In the genomic region with DNA sequence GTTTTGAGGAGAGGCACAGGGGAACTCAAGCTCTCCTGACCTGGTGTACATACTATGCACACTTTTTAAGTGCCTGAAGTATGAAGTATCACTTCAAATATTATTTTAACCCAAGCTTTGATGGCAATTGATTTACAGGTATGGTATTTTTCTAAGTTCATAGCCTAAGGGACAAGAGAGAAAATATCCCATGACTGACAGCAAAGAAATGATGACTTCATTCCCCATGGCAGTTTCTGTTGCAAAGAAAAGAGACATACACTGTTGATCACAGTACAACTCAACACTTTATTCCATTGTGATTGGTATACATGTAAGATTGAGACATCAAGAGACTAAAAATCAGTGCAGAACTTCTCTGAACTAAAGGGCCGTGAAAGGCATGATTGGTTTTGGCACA, we compare ENCODE assay signal across 19 cellular contexts. TPM values are rescaled to one million over a fixed set of nuclear protein-coding genes. Genes with fewer than 3 reads are reported as not detected.
A peak's percentile ranks its signal among the peaks of the same experiment; 100 is the strongest.
DNase-seq lines count a peak whose midpoint lies in the region; ATAC-seq and TF ChIP-seq lines count a peak whose summit lies in the region.
"Had no signal": no experiment of that assay in that cellular context is flagged by ENCODE, and none has a peak within 500 bp of the region (broad histone marks: within the 10 kb centered on the region; RNA-seq: fewer than 3 reads in every experiment).

No MANE protein-coding gene starts in this region.

- no peak overlapping the region for H3K18ac ChIP-seq in trophoblast cell (ENCODE audit: low read length)

- H3K79me2 ChIP-seq in GM23248 (ENCODE audit: insufficient read depth) (peaks cover 50% of the 10 kb centered on the region), trophoblast cell (ENCODE audit: control insufficient read depth, insufficient read depth, low read length, poor library complexity) (no peaks in the 10 kb centered on the region)

- H3K27ac ChIP-seq in GM23248 (peak overlapping the region; percentile 99), RWPE2 (ENCODE audit: poor library complexity, severe bottlenecking) (peak overlapping the region; percentile 97), epithelial cell of prostate (peak overlapping the region; percentile 7), trophoblast cell (ENCODE audit: low read depth, low read length) (no peak overlapping the region), WERI-Rb-1 (no peak overlapping the region)
- H3K27ac ChIP-seq: BLaER1 treated with 17β-estradiol and CSF1 and Interleukin-3, amounts not matched to agents 10 nM and 100 nM had no signal

- WGBS in GM23248 (ENCODE audit: low coverage in 1 of 2, low lambda C conversion rate in 2 of 2, missing lambda C conversion rate in 2 of 2), 2 experiments = 64 to 67% methylated on average over 1 of the region's 1 CpG
- no CpG with 5 or more reads among the region's 1 CpG for WGBS in trophoblast cell (ENCODE audit: extremely low coverage, insufficient coverage, insufficient read length)

- H3K4ac ChIP-seq in trophoblast cell (ENCODE audit: low read depth, low read length) = no peak overlapping the region

- no peaks in the 10 kb centered on the region for H3K79me1 ChIP-seq in trophoblast cell (ENCODE audit: low read length)

- H3K4me1 ChIP-seq in GM23248 (ENCODE audit: insufficient read depth) (peaks cover 97% of the 10 kb centered on the region), RWPE2 (ENCODE audit: insufficient read depth, poor library complexity, severe bottlenecking) (peaks cover 75% of the 10 kb centered on the region), trophoblast cell (ENCODE audit: control insufficient read depth in 1 of 2, insufficient read depth in 2 of 2, low read length in 2 of 2) (peaks cover 6 to 10% of the 10 kb centered on the region in 2 experiments)

- no peak overlapping the region for H4K8ac ChIP-seq in trophoblast cell (ENCODE audit: low read depth, low read length)

- no peaks in the 10 kb centered on the region for H4K20me1 ChIP-seq in GM23248 (ENCODE audit: insufficient read depth)

- H3K4me3 ChIP-seq in GM23248 = no peak overlapping the region
- no peak overlapping the region for H3K4me3 ChIP-seq in RWPE2 (ENCODE audit: severe bottlenecking)
- H3K4me3 ChIP-seq in trophoblast cell (ENCODE audit: low read depth, low read length) = no peak overlapping the region
- no peak overlapping the region for H3K4me3 ChIP-seq in WERI-Rb-1 (ENCODE audit: low read depth, low read length)
- H3K4me3 ChIP-seq: BLaER1 treated with 17β-estradiol and CSF1 and Interleukin-3, amounts not matched to agents 10 nM and 100 nM; K562 had no signal

- no peaks in the 10 kb centered on the region for H3K9me2 ChIP-seq in GM23248 (ENCODE audit: insufficient read depth)

- H3K36me3 ChIP-seq in GM23248 (ENCODE audit: low read depth) (peaks cover 25% of the 10 kb centered on the region), RWPE2 (ENCODE audit: low read depth) (no peaks in the 10 kb centered on the region), trophoblast cell (ENCODE audit: control insufficient read depth in 1 of 2, insufficient read depth in 2 of 2, low read length in 2 of 2) (no peaks in the 10 kb centered on the region), WERI-Rb-1 (no peaks in the 10 kb centered on the region; the same call in 1 of the 2 replicates)
- H3K36me3 ChIP-seq: BLaER1 treated with 17β-estradiol and CSF1 and Interleukin-3, amounts not matched to agents 10 nM and 100 nM had no signal

- H2AK5ac ChIP-seq in trophoblast cell (ENCODE audit: low read length) = no peak overlapping the region

- in situ Hi-C loops in GM23248 (cut with MboI) = loop anchor here (10.0 kb wide), 1 partner anchor 147 kb away; a partner anchor contains a TSS

- no peak overlapping the region for H3K14ac ChIP-seq in trophoblast cell (ENCODE audit: low read length)

- no peaks in the 10 kb centered on the region for H3K9me3 ChIP-seq in GM23248 (ENCODE audit: low read depth)
- H3K9me3 ChIP-seq in RWPE2 (ENCODE audit: severe bottlenecking) = no peaks in the 10 kb centered on the region
- H3K9me3 ChIP-seq in trophoblast cell (ENCODE audit: insufficient read depth, low read depth, low read length) = no peaks in the 10 kb centered on the region
- H3K9me3 ChIP-seq in WERI-Rb-1 (ENCODE audit: severe bottlenecking) = no peaks in the 10 kb centered on the region
- H3K9me3 ChIP-seq: BLaER1 treated with 17β-estradiol and CSF1 and Interleukin-3, amounts not matched to agents 10 nM and 100 nM had no signal

- H3K23ac ChIP-seq in trophoblast cell (ENCODE audit: low read length) = no peak overlapping the region

- H3K9ac ChIP-seq in GM23248 (no peak overlapping the region), trophoblast cell (ENCODE audit: low read length) (no peak overlapping the region)
- H3K9ac ChIP-seq: BLaER1 treated with 17β-estradiol and CSF1 and Interleukin-3, amounts not matched to agents 10 nM and 100 nM had no signal

- H4K12ac ChIP-seq in trophoblast cell (ENCODE audit: low read depth, low read length) = no peak overlapping the region

- no peaks in the 10 kb centered on the region for H3K27me3 ChIP-seq in GM23248 (replicated peaks; ENCODE audit: insufficient read depth)
- H3K27me3 ChIP-seq in RWPE2 (ENCODE audit: insufficient read depth, poor library complexity, severe bottlenecking) = no peaks in the 10 kb centered on the region
- H3K27me3 ChIP-seq in trophoblast cell (ENCODE audit: insufficient read depth, low read length) = no peaks in the 10 kb centered on the region
- no peaks in the 10 kb centered on the region for H3K27me3 ChIP-seq in WERI-Rb-1 (ENCODE audit: insufficient read depth, low read depth, severe bottlenecking)

- H2BK12ac ChIP-seq in trophoblast cell (ENCODE audit: low read length) = no peak overlapping the region

- ATAC-seq in RWPE2 (ENCODE audit: low read depth) (no peak), left lobe of liver (no peak), HG03565 (IDR thresholded peaks at IDR 0.05; ENCODE audit: unreplicated experiment) (no peak)
- ATAC-seq: CD8-positive, alpha-beta T cell; K562 had no signal

- no peak for TF ChIP-seq CTCF in RWPE2 (IDR thresholded peaks at IDR 0.05; ENCODE audit: poor library complexity, severe bottlenecking)
- TF ChIP-seq CTCF in WERI-Rb-1 (IDR thresholded peaks at IDR 0.05; ENCODE audit: low read depth, low read length) = no peak

- H3K4me2 ChIP-seq in GM23248 (ENCODE audit: unreplicated experiment) (peak overlapping the region; percentile 81), trophoblast cell (ENCODE audit: low read length) (no peak overlapping the region)
- H3K4me2 ChIP-seq: BLaER1 treated with 17β-estradiol and CSF1 and Interleukin-3, amounts not matched to agents 10 nM and 100 nM had no signal

- no peak overlapping the region for H2AFZ ChIP-seq in GM23248
- H2AFZ ChIP-seq in trophoblast cell (ENCODE audit: insufficient read depth, low read length, poor library complexity) = no peak overlapping the region

- DNase-seq in GM23248 (no peak), RWPE2 (ENCODE audit: low spot score) (no peak), epithelial cell of prostate (ENCODE audit: low read depth, low spot score) (no peak), trophoblast cell (peak; percentile 37 to 87), WERI-Rb-1 (no peak), NOMO-1 treated with dmso at 0.1 percent for 144 hours (lab: John Stamatoyannopoulos, UW; ENCODE audit: unreplicated experiment) (no peak), left lobe of liver (ENCODE audit: low spot score) (no peak)
- DNase-seq: Calu3; CD8-positive, alpha-beta T cell; H9; NCI-H1105; NCI-H2081; NCI-H2171 treated with DMSO at 0.1 percent for 48 hours; NCI-H446; NK-92 treated with Interleukin-12 subunit alpha and Interleukin-12 subunit beta, amount 100 ng/mL, for 24 hours; SHP77 had no signal

- H2BK120ac ChIP-seq in trophoblast cell (ENCODE audit: insufficient read depth, low read length, poor library complexity) = no peak overlapping the region

- H3F3A ChIP-seq in GM23248 (ENCODE audit: insufficient read depth) = peaks cover 99% of the 10 kb centered on the region

- H2BK5ac ChIP-seq in trophoblast cell (ENCODE audit: low read depth, low read length, poor library complexity) = no peak overlapping the region

- no peak overlapping the region for H4K91ac ChIP-seq in trophoblast cell (ENCODE audit: low read depth, low read length)

RNA-seq across cellular contexts. Expression of a gene that starts 41.8 kb away (rescaled TPM):
- 45.5 and 51.4 TPM in 2 replicates for total RNA-seq in GM23248 (2014; rRNA removed; shearing (Covaris generic))
- 70.7 and 74.2 TPM in 2 replicates for polyA plus RNA-seq in GM23248 (2016; fragmentation: Nextera tagmentation; extraction: Ambion mirVana)
- 13.1 and 13.6 TPM in 2 replicates for polyA plus RNA-seq in trophoblast cell (2013)
- 6.8 TPM for total RNA-seq in left lobe of liver

RNA-seq across cellular contexts. Expression of a gene that starts 58.8 kb away (rescaled TPM):
- total RNA-seq in GM23248 (2014; rRNA removed; shearing (Covaris generic)) = 26.7 and 30.9 TPM in 2 replicates
- 72.4 and 76.4 TPM in 2 replicates for polyA plus RNA-seq in GM23248 (2016; fragmentation: Nextera tagmentation; extraction: Ambion mirVana)
- polyA plus RNA-seq in trophoblast cell (2013) = 34.4 TPM in 2 replicates
- 8.2 TPM for total RNA-seq in left lobe of liver

Comparison
In these comparisons a context has a peak if more than half of its experiments do, and no peak if none do; other contexts are left out.
1. DNase-seq: peak in trophoblast cell (2 of 2); none in GM23248 (single experiment), RWPE2 (single experiment), epithelial cell of prostate (single experiment), WERI-Rb-1 (single experiment), NOMO-1 treated with dmso at 0.1 percent for 144 hours (single experiment) and left lobe of liver (single experiment).
2. H3K27ac ChIP-seq: peak in GM23248 (single experiment), RWPE2 (single experiment) and epithelial cell of prostate (single experiment); none in trophoblast cell (single experiment) and WERI-Rb-1 (single experiment).